In genomic region chr4:178415925-178416324, GRCh38 we compare ENCODE assay signal across 15 cellular contexts.
"Had no signal": no experiment of that assay in that cellular context is flagged by ENCODE, and none has a peak within 500 bp of the region (broad histone marks: within the 10 kb centered on the region; RNA-seq: fewer than 3 reads in every experiment).

No MANE protein-coding gene starts in this region.

- H3K27me3 ChIP-seq: neural progenitor cell, pancreas, tibial nerve had no signal

- H3K27me3 Mint-ChIP-seq: activated CD4-positive, alpha-beta memory T cell treated with anti-CD3 and anti-CD28 coated beads, Interleukin-2, amount 10 ng/mL, durations not matched to agents 7 days and 5 days; activated CD4-positive, alpha-beta T cell treated with anti-CD3 and anti-CD28 coated beads for 36 hours; activated naive CD8-positive, alpha-beta T cell treated with anti-CD3 and anti-CD28 coated beads, Interleukin-2, amount 50 U/mL, for 24 hours; dendritic cell treated with granulocyte-macrophage colony-stimulating factor and Interleukin-4, amounts not matched to agents 40 ng/mL and 50 ng/mL, for 4 days; effector memory CD8-positive, alpha-beta T cell had no signal

- H3K9me3 Mint-ChIP-seq: neural progenitor cell had no signal

- H3K4me1 Mint-ChIP-seq: activated CD4-positive, alpha-beta memory T cell treated with anti-CD3 and anti-CD28 coated beads, Interleukin-2, amount 10 ng/mL, durations not matched to agents 7 days and 5 days; activated CD4-positive, alpha-beta T cell treated with anti-CD3 and anti-CD28 coated beads for 36 hours; activated naive CD8-positive, alpha-beta T cell treated with anti-CD3 and anti-CD28 coated beads, Interleukin-2, amount 50 U/mL, for 24 hours; neural progenitor cell had no signal

- H3K36me3 ChIP-seq: lower lobe of right lung, neural progenitor cell, pancreas, tibial nerve had no signal

- H3K36me3 Mint-ChIP-seq: neural progenitor cell had no signal

- DNase-seq: activated CD4-positive, alpha-beta memory T cell treated with anti-CD3 and anti-CD28 coated beads, Interleukin-2, amount 10 ng/mL, durations not matched to agents 7 days and 5 days; activated CD4-positive, alpha-beta T cell treated with anti-CD3 and anti-CD28 coated beads for 36 hours; activated naive CD4-positive, alpha-beta T cell treated with Interleukin-2 at 50 U/mL for 16 hours; activated naive CD8-positive, alpha-beta T cell treated with anti-CD3 and anti-CD28 coated beads, Interleukin-2, amount 50 U/mL, for 24 hours; activated T-cell treated with anti-CD3 and anti-CD28 coated beads, Interleukin-2, amount 50 U/mL, for 72 hours; caudate nucleus; effector memory CD8-positive, alpha-beta T cell; hippocampal formation; left cardiac atrium; lower lobe of right lung; midbrain had no signal

- ATAC-seq: activated CD4-positive, alpha-beta T cell treated with anti-CD3 and anti-CD28 coated beads for 36 hours; activated naive CD8-positive, alpha-beta T cell treated with anti-CD3 and anti-CD28 coated beads, Interleukin-2, amount 50 U/mL, for 24 hours; activated T-cell treated with anti-CD3 and anti-CD28 coated beads, Interleukin-2, amount 50 U/mL, for 72 hours; effector memory CD8-positive, alpha-beta T cell; left cardiac atrium; pancreas had no signal

- H3K9me3 ChIP-seq: lower lobe of right lung, pancreas had no signal

- H3K4me3 ChIP-seq: lower lobe of right lung, neural progenitor cell, pancreas, tibial nerve had no signal

- H3K4me3 Mint-ChIP-seq: activated CD4-positive, alpha-beta memory T cell treated with anti-CD3 and anti-CD28 coated beads, Interleukin-2, amount 10 ng/mL, durations not matched to agents 7 days and 5 days; activated CD4-positive, alpha-beta T cell treated with anti-CD3 and anti-CD28 coated beads for 36 hours; activated naive CD8-positive, alpha-beta T cell treated with anti-CD3 and anti-CD28 coated beads, Interleukin-2, amount 50 U/mL, for 24 hours; activated T-cell treated with anti-CD3 and anti-CD28 coated beads, Interleukin-2, amount 50 U/mL, for 72 hours; dendritic cell treated with granulocyte-macrophage colony-stimulating factor and Interleukin-4, amounts not matched to agents 40 ng/mL and 50 ng/mL, for 4 days; effector memory CD8-positive, alpha-beta T cell; neural progenitor cell had no signal

- H3K4me1 ChIP-seq: lower lobe of right lung, neural progenitor cell, tibial nerve had no signal

- H3K27ac Mint-ChIP-seq: activated CD4-positive, alpha-beta memory T cell treated with anti-CD3 and anti-CD28 coated beads, Interleukin-2, amount 10 ng/mL, durations not matched to agents 7 days and 5 days; activated CD4-positive, alpha-beta T cell treated with anti-CD3 and anti-CD28 coated beads for 36 hours; activated naive CD8-positive, alpha-beta T cell treated with anti-CD3 and anti-CD28 coated beads, Interleukin-2, amount 50 U/mL, for 24 hours; activated T-cell treated with anti-CD3 and anti-CD28 coated beads, Interleukin-2, amount 50 U/mL, for 72 hours; dendritic cell treated with granulocyte-macrophage colony-stimulating factor and Interleukin-4, amounts not matched to agents 40 ng/mL and 50 ng/mL, for 4 days; effector memory CD8-positive, alpha-beta T cell; neural progenitor cell had no signal
